21 cellular contexts compared by ENCODE assay signal in genomic region chr20:20395856-20396600, GRCh38. TPM values are rescaled to one million over a fixed set of nuclear protein-coding genes. Genes with fewer than 3 reads are reported as not detected.
DNase-seq lines count a peak whose midpoint lies in the region; ATAC-seq, FAIRE-seq and TF ChIP-seq lines count a peak whose summit lies in the region.
"Had no signal": no experiment of that assay in that cellular context is flagged by ENCODE, and none has a peak within 500 bp of the region (broad histone marks: within the 10 kb centered on the region; RNA-seq: fewer than 3 reads in every experiment).

No MANE protein-coding gene starts in this region.

- no peak overlapping the region for H3K14ac ChIP-seq in H1 (ENCODE audit: insufficient read length)

- H3K56ac ChIP-seq in H1 (replicated peaks; ENCODE audit: insufficient read length, low read depth, low read length): no peak overlapping the region

- POLR2A ChIA-PET in H1 (lab: Charles Lee; ENCODE audit: partially characterized antibody): interaction anchor here (1.1 to 1.5 kb wide), 2 partner anchors 15 to 28 kb away, joined by 3 to 4 read pairs; partner anchors contain the start of gene INSM1

- peaks cover 0 to 2% of the 10 kb centered on the region in 2 experiments for H4K20me1 ChIP-seq in H1 (replicated peaks in 1 of 2; ENCODE audit: control insufficient read depth in 1 of 2, insufficient read depth in 2 of 2, low read length in 2 of 2)

- no peaks in the 10 kb centered on the region for H3K79me1 ChIP-seq in H1 (ENCODE audit: low read depth, low read length)

- H2BK5ac ChIP-seq in H1 (ENCODE audit: low read depth, low read length): 0 out of 2 replicates have a peak overlapping the region, but pooled peaks have one; percentile 32

- 0 out of 4 replicates have a peak overlapping the region, but pooled peaks of 1 of the 2 experiments have one; percentile 11 for H3K4me2 ChIP-seq in H1 (ENCODE audit: insufficient read depth in 1 of 2, low read depth in 2 of 2, low read length in 2 of 2)
- H3K4me2 ChIP-seq: hepatocyte had no signal

- peaks cover 0 to 16% (median 12%) of the 10 kb centered on the region in 4 experiments; a peak in 6 of 7 replicates for H3K4me1 ChIP-seq in H1 (replicated peaks in 1 of 4; ENCODE audit: control insufficient read depth in 3 of 4, insufficient read depth in 4 of 4, low read length in 3 of 4)
- H3K4me1 ChIP-seq in small intestine (ENCODE audit: control insufficient read depth in 2 of 2, insufficient read depth in 1 of 2, low read depth in 1 of 2, low read length in 1 of 2): peaks cover 0 to 3% of the 10 kb centered on the region in 2 donors
- H3K4me1 ChIP-seq: adrenal gland had no signal

- TF ChIP-seq CTCF in H1 (IDR thresholded peaks at IDR 0.05; ENCODE audit: control extremely low read depth in 1 of 3, insufficient read depth in 1 of 3, low read depth in 1 of 3, low read length in 3 of 3): no peak

- H3K27me3 ChIP-seq in H1 (replicated peaks in 1 of 4; ENCODE audit: control insufficient read depth in 3 of 4, extremely low read depth in 1 of 4, insufficient read depth in 3 of 4, low read length in 3 of 4) (no peaks in the 10 kb centered on the region), small intestine (ENCODE audit: control insufficient read depth in 2 of 2, insufficient read depth in 2 of 2, low read length in 2 of 2) (no peaks in the 10 kb centered on the region)
- H3K27me3 ChIP-seq: adrenal gland, hepatocyte, SJSA1 had no signal

- H3K9me3 ChIP-seq in H1 (ENCODE audit: insufficient read depth in 2 of 2, low read depth in 1 of 2, low read length in 1 of 2) (no peaks in the 10 kb centered on the region), small intestine (ENCODE audit: control insufficient read depth, low read depth) (no peaks in the 10 kb centered on the region)
- H3K9me3 ChIP-seq: adrenal gland, SJSA1 had no signal

- H2BK12ac ChIP-seq in H1 (ENCODE audit: low read depth, low read length): peak overlapping the region; percentile 72; the same call in 1 of the 2 replicates

- 0 out of 2 replicates have a peak overlapping the region, but pooled peaks have one; percentile 15 for H2BK20ac ChIP-seq in H1 (ENCODE audit: low read length)

- no peak for TF ChIP-seq EP300 in H1 (IDR thresholded peaks at IDR 0.05; ENCODE audit: borderline replicate concordance in 1 of 2, low read depth in 2 of 2, low read length in 2 of 2)

- no peak for TF ChIP-seq POLR2A in H1 (IDR thresholded peaks at IDR 0.05; ENCODE audit: control extremely low read depth in 1 of 2, low read depth in 2 of 2, low read length in 2 of 2)

- no peak overlapping the region for H2BK120ac ChIP-seq in H1 (replicated peaks; ENCODE audit: low read depth, low read length)

- H2AK5ac ChIP-seq in H1 (ENCODE audit: low read depth, low read length): no peak overlapping the region

- CTCF ChIA-PET in H1 (lab: Charles Lee; ENCODE audit: partially characterized antibody): interaction anchor here (0.7 to 1.3 kb wide), 5 partner anchors 11 to 138 kb away, joined by 3 to 4 read pairs (median 3); no protein-coding TSS in a partner anchor

- H3K9ac ChIP-seq in H1 (replicated peaks in 1 of 4; ENCODE audit: extremely low read depth in 1 of 4, low read depth in 3 of 4, low read length in 3 of 4): no peak overlapping the region

- no peaks in the 10 kb centered on the region; the same call in 1 of the 2 replicates for H3K23me2 ChIP-seq in H1 (ENCODE audit: low read depth, low read length)

- WGBS in H1 (ENCODE audit: extremely low coverage in 1 of 2, insufficient coverage in 1 of 2, insufficient read length in 1 of 2, insufficient replicate concordance in 2 of 2, low coverage in 1 of 2, low lambda C conversion rate in 2 of 2, missing lambda C conversion rate in 1 of 2), 2 experiments: 71% methylated on average over 32 of the region's 32 CpGs; no CpG with 5 or more reads in 1 of the 2 experiments
- 95 to 96% (median 96%) methylated on average over 32 of the region's 32 CpGs for WGBS in small intestine, 3 donors

- no peaks in the 10 kb centered on the region for H3K36me3 ChIP-seq in H1 (ENCODE audit: control insufficient read depth in 2 of 4, insufficient read depth in 4 of 4, low read length in 3 of 4)
- peaks cover 0 to 6% of the 10 kb centered on the region in 2 donors for H3K36me3 ChIP-seq in small intestine (ENCODE audit: control insufficient read depth in 2 of 2, insufficient read depth in 2 of 2, low read length in 2 of 2)
- H3K36me3 ChIP-seq: adrenal gland, SJSA1 had no signal

- no peak overlapping the region; the same call in none of the 2 replicates for H3K18ac ChIP-seq in H1 (ENCODE audit: extremely low read depth, low read length)

- H3K27ac ChIP-seq in H1 (ENCODE audit: low read depth, low read length) (no peak overlapping the region), small intestine (ENCODE audit: low read depth in 1 of 2, low read length in 1 of 2) (no peak overlapping the region)
- H3K27ac ChIP-seq: adrenal gland, hepatocyte, SJSA1 had no signal

- no peak overlapping the region for H3K4ac ChIP-seq in H1 (replicated peaks; ENCODE audit: insufficient read length, low read depth, low read length)

- H3K4me3 ChIP-seq in H1 (ENCODE audit: extremely low read depth in 1 of 4, insufficient read depth in 2 of 4, low read depth in 3 of 4, low read length in 4 of 4) (peak overlapping the region in 1 of 4 experiments; percentile 16; a peak in 1 of 8 replicates), small intestine (ENCODE audit: low read depth in 1 of 2, low read length in 2 of 2) (no peak overlapping the region)
- H3K4me3 ChIP-seq: adrenal gland, hepatocyte, SJSA1 had no signal

- peak overlapping the region; percentile 83 for H4K91ac ChIP-seq in H1 (replicated peaks; ENCODE audit: insufficient read length, low read length)

- H4K5ac ChIP-seq in H1 (ENCODE audit: insufficient read length, low read depth, low read length): no peak overlapping the region

- H4K8ac ChIP-seq in H1 (ENCODE audit: extremely low read depth, insufficient read depth, low read length): peak overlapping the region; percentile 75

- H2AFZ ChIP-seq in H1 (ENCODE audit: low read length): no peak overlapping the region
- H2AFZ ChIP-seq: hepatocyte had no signal

- H2BK15ac ChIP-seq in H1 (ENCODE audit: low read length): peak overlapping the region; percentile 24; the same call in 1 of the 2 replicates

- TF ChIP-seq RAD21 in H1 (IDR thresholded peaks at IDR 0.05 in 1 of 2, conservative IDR thresholded peaks at IDR 0.05 in 1 of 2; ENCODE audit: low read depth in 2 of 2, low read length in 2 of 2): no peak

- H3K79me2 ChIP-seq in H1 (ENCODE audit: control insufficient read depth in 1 of 2, insufficient read depth in 2 of 2, low read length in 2 of 2): no peaks in the 10 kb centered on the region
- H3K79me2 ChIP-seq: hepatocyte had no signal

- no peak overlapping the region for H3K23ac ChIP-seq in H1 (ENCODE audit: insufficient read length)

- FAIRE-seq in H1 (lab: Jason Lieb, UNC): no peak
- no peak for FAIRE-seq in small intestine (lab: Jason Lieb, UNC)
- FAIRE-seq: kidney had no signal

- peak; percentile 94 for DNase-seq in COLO668 (lab: John Stamatoyannopoulos, UW; ENCODE audit: unreplicated experiment)
- DNase-seq in NCI-H1105 (lab: John Stamatoyannopoulos, UW): peak; percentile 98
- peak; percentile 75 for DNase-seq in NCI-H2196 treated with DMSO at 0.1 percent for 48 hours (lab: John Stamatoyannopoulos, UW; ENCODE audit: unreplicated experiment)
- DNase-seq in H1 (ENCODE audit: low read depth in 1 of 2, low spot score in 2 of 2): peak in 1 of 2 experiments; percentile 66
- no peak for DNase-seq in small intestine
- DNase-seq in Kasumi-1 (lab: John Stamatoyannopoulos, UW): no peak
- DNase-seq in RPMI8226: no peak
- DNase-seq: adrenal gland; central memory CD4-positive, alpha-beta T cell; effector memory CD4-positive, alpha-beta T cell; HFFc6; kidney; mesenchymal stem cell; stimulated activated naive CD4-positive, alpha-beta T cell had no signal

- no peak for ATAC-seq in GM19324 (IDR thresholded peaks at IDR 0.05; ENCODE audit: low FRiP score, unreplicated experiment)

TF ChIP-seq in H1, 55 proteins besides CTCF, POLR2A, EP300 and RAD21:
- TF ChIP-seq BCL11A (IDR thresholded peaks at IDR 0.05; ENCODE audit: low read depth in 2 of 2, low read length in 2 of 2) (no peak), SRF (IDR thresholded peaks at IDR 0.05; ENCODE audit: low read depth, low read length) (no peak), MAX (IDR thresholded peaks at IDR 0.05) (peak; percentile 50)

RNA-seq across cellular contexts. Expression of gene INSM1, which starts 28.1 kb away (rescaled TPM):
- total RNA-seq in H1 (2021; fragmentation: NEBNext Ultra II Directional; extraction: Animal tissue kit (Norgen Biotek cat#: 25700)): 2.5 and 2.9 TPM in 2 replicates
- polyA plus RNA-seq in H1 (2011; rRNA removed) (0.86 and 1.4 TPM in 2 replicates), small intestine (1 to 10 TPM; 1.3 to 2.8 (median 2.2) TPM)
- 1.1 TPM for polyA plus RNA-seq in H1 (2011; cell fraction: cytosol; rRNA removed)
- polyA plus RNA-seq in H1 (2011; cell fraction: nucleus; rRNA removed): 1.2 TPM
- 1.5 to 2.3 TPM (median 2.0 TPM) in 4 replicates for polyA plus RNA-seq in H1 (2012, experiment 1 of 2)
- 2.3 TPM for polyA plus RNA-seq in H1 (2012, experiment 2 of 2)
- polyA plus RNA-seq in H1 (2013, experiment 1 of 2): 1.3 TPM
- polyA plus RNA-seq in H1 (2013, experiment 2 of 2): 1.3 TPM
- polyA minus RNA-seq in H1 (2011; rRNA and poly(A)+ RNA removed): 0.29 and 0.35 TPM in 2 replicates
- 0.73 TPM for polyA minus RNA-seq in H1 (2011; cell fraction: cytosol; rRNA and poly(A)+ RNA removed)
- 2.8 TPM for polyA minus RNA-seq in H1 (2011; cell fraction: nucleus; rRNA and poly(A)+ RNA removed)
- total RNA-seq: A673; Daoy; HFFc6; kidney; natural killer cell treated with Interleukin-12 subunit alpha and Interleukin-12 subunit beta and Interleukin-15 and Interleukin-18, amount 100 ng/mL, for 72 hours; NCI-H460; SJSA1 had no signal

Comparison
In these comparisons a context has a peak if more than half of its experiments do, and no peak if none do; other contexts are left out.
1. DNase-seq: peak in COLO668 (single experiment), NCI-H1105 (single experiment) and NCI-H2196 treated with DMSO at 0.1 percent for 48 hours (single experiment); none in small intestine (single experiment), Kasumi-1 (0 of 2) and RPMI8226 (single experiment).